1 cellular context compared by ENCODE assay signal in the genomic region with DNA sequence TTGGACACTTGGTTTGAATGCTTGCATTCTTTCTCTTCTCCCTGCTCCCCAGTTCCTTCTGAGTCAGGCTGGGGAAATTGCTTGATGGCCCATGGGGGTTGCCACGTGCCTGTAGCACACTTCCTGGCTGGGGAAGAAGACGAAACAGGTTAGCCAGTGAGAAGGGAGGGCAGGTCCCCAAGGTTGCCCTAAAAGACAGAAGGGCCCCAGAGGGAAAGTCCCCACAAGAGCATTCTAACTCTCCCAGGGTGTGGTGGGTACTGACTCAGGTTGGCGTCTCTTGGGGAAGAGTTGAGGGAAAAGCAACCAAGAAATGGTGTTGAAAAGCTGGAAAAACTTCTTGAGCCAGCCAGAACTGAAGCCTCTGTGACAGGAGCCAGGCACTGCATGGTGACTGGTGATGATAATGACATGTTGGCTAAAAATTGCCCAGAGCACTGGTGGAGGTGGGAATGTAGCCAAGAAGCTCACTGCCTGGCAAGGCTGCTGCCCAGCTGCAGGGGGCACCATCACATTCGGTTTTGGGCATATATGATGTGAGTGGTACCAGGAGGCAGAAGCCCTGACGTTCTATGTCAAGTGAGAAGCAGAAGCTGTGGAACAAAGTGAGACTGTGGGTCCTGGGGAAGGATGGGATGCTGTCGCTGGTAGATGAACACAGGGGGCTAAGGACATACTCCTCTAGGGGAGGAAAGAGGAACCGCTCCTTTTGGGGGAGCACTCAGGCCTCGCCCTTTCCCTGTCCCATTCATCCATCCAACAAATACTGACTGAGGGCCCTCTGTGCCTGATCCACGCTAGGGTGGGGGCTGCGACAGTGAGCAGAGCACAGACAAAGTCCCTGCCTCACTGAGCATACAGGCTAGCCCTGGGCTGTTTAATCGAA.
TF ChIP-seq lines count a peak whose summit lies in the region.

No MANE protein-coding gene starts in this region.

TF ChIP-seq in HEK293, 187 proteins besides CTCF, POLR2A, EP300 and RAD21 (continued from another document):
- TF ChIP-seq, protein P1, sequence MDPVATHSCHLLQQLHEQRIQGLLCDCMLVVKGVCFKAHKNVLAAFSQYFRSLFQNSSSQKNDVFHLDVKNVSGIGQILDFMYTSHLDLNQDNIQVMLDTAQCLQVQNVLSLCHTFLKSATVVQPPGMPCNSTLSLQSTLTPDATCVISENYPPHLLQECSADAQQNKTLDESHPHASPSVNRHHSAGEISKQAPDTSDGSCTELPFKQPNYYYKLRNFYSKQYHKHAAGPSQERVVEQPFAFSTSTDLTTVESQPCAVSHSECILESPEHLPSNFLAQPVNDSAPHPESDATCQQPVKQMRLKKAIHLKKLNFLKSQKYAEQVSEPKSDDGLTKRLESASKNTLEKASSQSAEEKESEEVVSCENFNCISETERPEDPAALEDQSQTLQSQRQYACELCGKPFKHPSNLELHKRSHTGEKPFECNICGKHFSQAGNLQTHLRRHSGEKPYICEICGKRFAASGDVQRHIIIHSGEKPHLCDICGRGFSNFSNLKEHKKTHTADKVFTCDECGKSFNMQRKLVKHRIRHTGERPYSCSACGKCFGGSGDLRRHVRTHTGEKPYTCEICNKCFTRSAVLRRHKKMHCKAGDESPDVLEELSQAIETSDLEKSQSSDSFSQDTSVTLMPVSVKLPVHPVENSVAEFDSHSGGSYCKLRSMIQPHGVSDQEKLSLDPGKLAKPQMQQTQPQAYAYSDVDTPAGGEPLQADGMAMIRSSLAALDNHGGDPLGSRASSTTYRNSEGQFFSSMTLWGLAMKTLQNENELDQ (tag by site-specific recombination; IDR thresholded peaks at IDR 0.05; ENCODE audit: low read depth) = no peak
- TF ChIP-seq ZNF202 (tag by site-specific recombination; IDR thresholded peaks at IDR 0.05; ENCODE audit: borderline replicate concordance) = no peak
